ENCODE assay signal across 8 cellular contexts in the genomic region with DNA sequence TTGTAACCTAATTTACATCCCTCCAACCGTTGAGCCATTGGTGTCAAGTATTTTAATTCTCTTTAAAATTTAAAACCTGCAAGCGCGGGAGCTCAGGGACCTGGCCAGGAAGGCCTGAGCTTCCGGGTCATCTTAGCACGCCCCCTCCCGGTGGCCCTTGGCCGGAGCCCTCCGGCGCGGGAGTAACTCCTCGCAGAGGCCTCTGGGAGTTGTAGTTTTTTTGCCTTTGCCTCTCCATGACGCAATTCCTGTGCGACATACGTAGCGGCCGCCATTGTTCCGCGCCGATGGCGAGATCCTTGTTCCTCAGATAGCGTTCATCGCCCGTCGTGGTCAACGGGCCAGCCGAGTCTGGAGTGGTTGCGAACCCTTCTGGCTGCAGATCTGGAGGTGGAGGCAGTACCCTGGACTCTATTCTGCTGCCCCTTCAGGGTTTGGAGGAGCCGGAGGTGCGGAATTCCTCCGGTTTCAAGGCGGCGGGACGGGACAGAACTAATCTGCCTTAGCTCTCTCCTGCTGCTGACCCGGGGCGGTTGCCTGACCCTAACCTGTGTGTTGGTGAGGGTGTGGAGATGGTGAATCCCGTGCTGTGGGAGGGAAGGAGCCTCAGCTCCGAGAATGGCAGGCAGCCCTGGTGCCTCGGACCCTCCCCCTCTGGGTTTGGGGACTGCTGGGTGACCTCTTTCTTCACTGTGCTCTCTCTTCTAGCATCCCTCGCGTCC. TPM values are rescaled to one million over a fixed set of nuclear protein-coding genes. Genes with fewer than 3 reads are reported as not detected.
DNase-seq lines count a peak whose midpoint lies in the region; ATAC-seq lines count a peak whose summit lies in the region.

Gene ZNF268, plus strand, starts transcription at position 258 of the 722 bp plus-strand sequence. CDS start 503 bp downstream, outside the sequence.

- peak within 1 kb of the TSS; percentile 80 for H3K4me3 ChIP-seq in endocrine pancreas (ENCODE audit: control insufficient read depth, insufficient read depth, low read length)
- peak within 1 kb of the TSS; percentile 90 for H3K4me3 ChIP-seq in mesendoderm (ENCODE audit: low read length)

- peak within 1 kb of the TSS; percentile 69 for H3K18ac ChIP-seq in mesendoderm (ENCODE audit: low read length)

- H2BK15ac ChIP-seq in mesendoderm (replicated peaks; ENCODE audit: low read depth), result no peak within 1 kb of the TSS

- H3K4me2 ChIP-seq in mesendoderm (ENCODE audit: low read length), result peak within 1 kb of the TSS; percentile 24

- peaks cover 2% of the 10 kb centered on the region for H3K9me3 ChIP-seq in endocrine pancreas (ENCODE audit: control insufficient read depth, low read length)

- H3K27me3 ChIP-seq in endocrine pancreas (ENCODE audit: control insufficient read depth, insufficient read depth, low read length), result no peaks in the 10 kb centered on the region
- H3K27me3 ChIP-seq in mesendoderm (ENCODE audit: insufficient read depth, low read length, poor library complexity), result no peaks in the 10 kb centered on the region

- no CpG with 5 or more reads among the region's 40 CpGs for WGBS in mesendoderm (ENCODE audit: extremely low coverage, insufficient coverage, low lambda C conversion rate)

- H3K27ac ChIP-seq in mesendoderm (ENCODE audit: low read depth, low read length), result peak within 1 kb of the TSS; percentile 9

- H3K36me3 ChIP-seq in endocrine pancreas (ENCODE audit: control insufficient read depth, insufficient read depth, low read length) (peaks cover 23% of the 10 kb centered on the region), mesendoderm (ENCODE audit: control insufficient read depth, insufficient read depth, low read length) (peaks cover 2% of the 10 kb centered on the region)

- H2BK5ac ChIP-seq in mesendoderm (ENCODE audit: low read length), result no peak within 1 kb of the TSS

- H3K79me1 ChIP-seq in mesendoderm (ENCODE audit: low read length), result peaks cover 7% of the 10 kb centered on the region

- H2AK5ac ChIP-seq in mesendoderm (ENCODE audit: low read length), result no peak within 1 kb of the TSS

- H3K4me1 ChIP-seq in endocrine pancreas (ENCODE audit: control insufficient read depth, insufficient read depth, low read length) (peaks cover 9% of the 10 kb centered on the region), mesendoderm (ENCODE audit: control insufficient read depth, low read depth, low read length) (no peaks in the 10 kb centered on the region)

- H3K9ac ChIP-seq in endocrine pancreas (ENCODE audit: control insufficient read depth, insufficient read depth, low read length) (peak within 1 kb of the TSS; percentile 95), mesendoderm (ENCODE audit: low read length) (peak within 1 kb of the TSS; percentile 86)

- H4K5ac ChIP-seq in mesendoderm (ENCODE audit: low read length), result peak within 1 kb of the TSS; percentile 81

- H3K23ac ChIP-seq in mesendoderm (ENCODE audit: low read length), result no peak within 1 kb of the TSS

- ATAC-seq in GM19467 (IDR thresholded peaks at IDR 0.05; ENCODE audit: unreplicated experiment), result peak; percentile 92

- DNase-seq in COLO829 (ENCODE audit: low spot score) (peak; percentile 97), HS-27A (ENCODE audit: low read depth) (peak; percentile 62), NOMO-1 (lab: John Stamatoyannopoulos, UW; ENCODE audit: unreplicated experiment in 2 of 2) (peak; percentile 91), mesendoderm (peak; percentile 96)
- DNase-seq in activated CD8-positive, alpha-beta memory T cell treated with anti-CD3 and anti-CD28 coated beads for 48 hours (ENCODE audit: low read depth in 2 of 3, low spot score in 2 of 3), result peak; percentile 72 to 94 (median 80)
- peak; percentile 85 for DNase-seq in stimulated activated CD8-positive, alpha-beta memory T cell treated with anti-CD3 and anti-CD28 coated beads, Interleukin-15, amount 100 ng/mL, for 1 hour (ENCODE audit: low read depth)

- H3K79me2 ChIP-seq in mesendoderm (ENCODE audit: control insufficient read depth, insufficient read depth, low read length), result peaks cover 3% of the 10 kb centered on the region

- H4K8ac ChIP-seq in mesendoderm (ENCODE audit: low read depth, low read length), result peak within 1 kb of the TSS; percentile 87

- H3K4ac ChIP-seq in mesendoderm (ENCODE audit: low read depth, low read length), result no peak within 1 kb of the TSS

- H2BK120ac ChIP-seq in mesendoderm (ENCODE audit: low read depth, low read length), result no peak within 1 kb of the TSS

- peak within 1 kb of the TSS; percentile 91 for H3K56ac ChIP-seq in mesendoderm (ENCODE audit: low read length)

RNA-seq across cellular contexts. Expression of gene ZNF268, which starts in this region (rescaled TPM):
- 13.7 TPM for polyA plus RNA-seq in mesendoderm (2013, experiment 1 of 2)
- 13.3 TPM for polyA plus RNA-seq in mesendoderm (2013, experiment 2 of 2)

Comparison
In these comparisons a context has a peak if more than half of its experiments do, and no peak if none do; other contexts are left out.
1. Peak in every context shown above with its lines: DNase-seq, ATAC-seq, H3K4me3 ChIP-seq and H3K27ac ChIP-seq.